In the genomic region with DNA sequence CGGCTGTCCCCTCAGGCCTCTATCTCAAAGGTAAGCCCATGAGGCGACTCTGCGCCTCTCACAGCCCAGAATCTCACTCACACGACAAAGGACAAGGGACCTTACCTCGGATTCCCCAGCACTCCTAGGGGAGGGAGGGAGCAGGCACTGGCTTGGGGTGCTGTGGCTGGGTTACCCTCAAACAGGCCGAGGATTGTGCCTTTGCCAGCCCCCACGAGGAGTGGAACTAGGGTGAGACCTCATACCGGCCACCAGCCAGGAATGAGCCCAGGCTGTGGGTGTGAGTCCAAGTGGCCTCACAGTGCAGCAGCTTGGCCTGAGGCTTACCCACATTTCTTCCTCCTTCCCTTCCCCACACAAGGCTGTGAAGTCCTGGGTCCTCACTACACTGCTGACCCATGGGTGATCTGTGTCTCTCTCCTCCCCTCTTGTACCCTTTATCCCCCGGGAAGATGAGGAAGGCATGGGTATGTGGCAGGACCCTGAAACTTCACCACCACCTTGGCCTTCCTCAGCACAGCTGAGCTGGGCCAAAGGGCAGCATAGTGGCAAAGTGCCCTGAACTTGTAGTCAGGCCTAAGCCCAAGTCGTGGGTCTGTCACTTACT, we compare ENCODE assay signal across 1 cellular context.
A peak's percentile ranks its signal among the peaks of the same experiment; 100 is the strongest.
TF ChIP-seq lines count a peak whose summit lies in the region.

No MANE protein-coding gene starts in this region.

TF ChIP-seq in HepG2, 621 proteins besides CTCF, POLR2A, EP300 and RAD21:
- peak; percentile 53 for TF ChIP-seq AGO2 (optimal IDR thresholded peaks at IDR 0.05; ENCODE audit: low read depth, low read length)
- TF ChIP-seq EZH2 (conservative IDR thresholded peaks at IDR 0.05; ENCODE audit: low read depth, low read length), result no peak
- TF ChIP-seq ZNF143 (CRISPR knock-in tag; IDR thresholded peaks at IDR 0.05), result no peak
TF ChIP-seq in HepG2: peak in this region for 1.
